13 cellular contexts compared by ENCODE assay signal in the genomic region with DNA sequence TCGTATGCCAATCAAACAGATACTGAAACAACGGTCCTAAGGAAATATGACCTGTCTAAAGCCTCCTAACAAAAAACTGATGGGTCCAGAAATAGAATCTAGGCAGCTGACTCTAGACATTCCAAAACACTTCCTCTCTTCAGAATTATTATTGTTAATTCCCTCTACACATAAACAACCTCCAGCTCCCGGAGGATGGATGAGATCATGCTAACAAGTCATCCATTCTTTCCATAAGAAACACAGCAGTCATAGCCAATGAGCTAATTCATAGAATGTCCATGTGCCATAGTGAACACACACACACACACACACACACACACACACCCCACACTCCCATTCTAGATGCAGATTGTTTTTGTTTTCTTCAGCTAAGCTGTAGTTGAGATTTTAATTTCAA. TPM values are rescaled to one million over a fixed set of nuclear protein-coding genes. Genes with fewer than 3 reads are reported as not detected.
DNase-seq lines count a peak whose midpoint lies in the region; ATAC-seq and TF ChIP-seq lines count a peak whose summit lies in the region.
"Had no signal": no experiment of that assay in that cellular context is flagged by ENCODE, and none has a peak within 500 bp of the region (broad histone marks: within the 10 kb centered on the region; RNA-seq: fewer than 3 reads in every experiment).

No MANE protein-coding gene starts in this region.

- H3K9me3 ChIP-seq in osteoblast (ENCODE audit: low read depth, low read length) = no peaks in the 10 kb centered on the region
- H3K9me3 ChIP-seq: psoas muscle, upper lobe of left lung had no signal

- H4K20me1 ChIP-seq in osteoblast (ENCODE audit: insufficient read depth, low read length) = no peaks in the 10 kb centered on the region

- no peaks in the 10 kb centered on the region for H3K27me3 Mint-ChIP-seq in activated naive CD4-positive, alpha-beta T cell treated with anti-CD3 and anti-CD28 coated beads for 36 hours (ENCODE audit: low read depth)
- H3K27me3 Mint-ChIP-seq: activated CD4-positive, alpha-beta T cell treated with anti-CD3 and anti-CD28 coated beads, Interleukin-2, amount 10 ng/mL, durations not matched to agents 24 days and 14 days had no signal

- peaks cover 3 to 4% of the 10 kb centered on the region in 2 donors for H3K9me3 Mint-ChIP-seq in activated naive CD4-positive, alpha-beta T cell treated with anti-CD3 and anti-CD28 coated beads, Interleukin-2, amount 50 U/mL, for 72 hours
- peaks cover 3% of the 10 kb centered on the region for H3K9me3 Mint-ChIP-seq in activated naive CD4-positive, alpha-beta T cell treated with anti-CD3 and anti-CD28 coated beads for 36 hours
- H3K9me3 Mint-ChIP-seq: activated CD4-positive, alpha-beta T cell treated with anti-CD3 and anti-CD28 coated beads, Interleukin-2, amount 10 ng/mL, durations not matched to agents 24 days and 14 days had no signal

- H3K4me1 Mint-ChIP-seq in activated naive CD4-positive, alpha-beta T cell treated with anti-CD3 and anti-CD28 coated beads for 36 hours (ENCODE audit: low read depth) = no peaks in the 10 kb centered on the region
- H3K4me1 Mint-ChIP-seq: activated CD4-positive, alpha-beta T cell treated with anti-CD3 and anti-CD28 coated beads, Interleukin-2, amount 10 ng/mL, durations not matched to agents 24 days and 14 days had no signal

- H3K4me3 ChIP-seq in fibroblast of the aortic adventitia (ENCODE audit: low read depth, low read length) (no peak overlapping the region), osteoblast (ENCODE audit: insufficient read depth, low read length) (no peak overlapping the region)
- H3K4me3 ChIP-seq: GM12878, psoas muscle, upper lobe of left lung had no signal

- TF ChIP-seq CTCF in fibroblast of the aortic adventitia (IDR thresholded peaks at IDR 0.05; ENCODE audit: insufficient read depth, low read length) (no peak), osteoblast (IDR thresholded peaks at IDR 0.05; ENCODE audit: extremely low read depth, low read depth, low read length) (no peak)

- no peak overlapping the region for H3K4me3 Mint-ChIP-seq in activated naive CD4-positive, alpha-beta T cell treated with anti-CD3 and anti-CD28 coated beads for 36 hours
- H3K4me3 Mint-ChIP-seq: activated CD4-positive, alpha-beta T cell treated with anti-CD3 and anti-CD28 coated beads, Interleukin-2, amount 10 ng/mL, durations not matched to agents 24 days and 14 days had no signal

- H3K27me3 ChIP-seq in osteoblast (ENCODE audit: insufficient read depth, low read length) = no peaks in the 10 kb centered on the region
- H3K27me3 ChIP-seq: upper lobe of left lung had no signal

- peak overlapping the region; percentile 24 for H3K27ac ChIP-seq in osteoblast (ENCODE audit: low read depth, low read length)
- H3K27ac ChIP-seq: psoas muscle, upper lobe of left lung had no signal

- no peak overlapping the region for H3K27ac Mint-ChIP-seq in activated naive CD4-positive, alpha-beta T cell treated with anti-CD3 and anti-CD28 coated beads, Interleukin-2, amount 50 U/mL, for 72 hours
- no peak overlapping the region for H3K27ac Mint-ChIP-seq in activated naive CD4-positive, alpha-beta T cell treated with anti-CD3 and anti-CD28 coated beads for 36 hours
- H3K27ac Mint-ChIP-seq: activated CD4-positive, alpha-beta T cell treated with anti-CD3 and anti-CD28 coated beads, Interleukin-2, amount 10 ng/mL, durations not matched to agents 24 days and 14 days had no signal

- no peaks in the 10 kb centered on the region for H3K36me3 Mint-ChIP-seq in activated naive CD4-positive, alpha-beta T cell treated with anti-CD3 and anti-CD28 coated beads, Interleukin-2, amount 50 U/mL, for 72 hours
- no peaks in the 10 kb centered on the region for H3K36me3 Mint-ChIP-seq in activated naive CD4-positive, alpha-beta T cell treated with anti-CD3 and anti-CD28 coated beads for 36 hours (ENCODE audit: low read depth)

- H2AFZ ChIP-seq in osteoblast (ENCODE audit: low read length) = peak overlapping the region; percentile 14

- peak; percentile 35; the same call in 1 of the 3 replicates for ATAC-seq in SK-N-SH treated with all-trans-retinoic acid at 6 μM for 48 hours
- ATAC-seq in activated naive CD4-positive, alpha-beta T cell treated with anti-CD3 and anti-CD28 coated beads, Interleukin-2, amount 50 U/mL, for 72 hours = no peak
- ATAC-seq: GM12878, psoas muscle had no signal

- DNase-seq in EL (peak; percentile 84), fibroblast of the aortic adventitia (ENCODE audit: low read depth) (peak; percentile 34), osteoblast (ENCODE audit: insufficient read length, low spot score, missing footprints) (no peak), NCI-H1092 treated with DMSO at 0.1 percent for 48 hours (lab: John Stamatoyannopoulos, UW) (no peak), superior temporal gyrus (ENCODE audit: extremely low spot score) (no peak)
- DNase-seq in activated naive CD4-positive, alpha-beta T cell treated with anti-CD3 and anti-CD28 coated beads, Interleukin-2, amount 50 U/mL, for 72 hours (ENCODE audit: low spot score in 2 of 2) = no peak
- no peak for DNase-seq in activated naive CD4-positive, alpha-beta T cell treated with anti-CD3 and anti-CD28 coated beads for 36 hours
- DNase-seq: activated CD4-positive, alpha-beta T cell treated with anti-CD3 and anti-CD28 coated beads, Interleukin-2, amount 10 ng/mL, durations not matched to agents 24 days and 14 days; psoas muscle; upper lobe of left lung had no signal

- no peaks in the 10 kb centered on the region for H3K36me3 ChIP-seq in osteoblast (ENCODE audit: insufficient read depth, low read length)
- H3K36me3 ChIP-seq: upper lobe of left lung had no signal

- intact Hi-C loops in activated naive CD4-positive, alpha-beta T cell treated with anti-CD3 and anti-CD28 coated beads for 36 hours (cut with micrococcal nuclease) = no loop called here

- peaks cover 9% of the 10 kb centered on the region for H3K4me1 ChIP-seq in osteoblast (ENCODE audit: insufficient read depth, low read length)

- no peaks in the 10 kb centered on the region for H3K79me2 ChIP-seq in osteoblast (ENCODE audit: insufficient read depth, low read length)

- H3K4me2 ChIP-seq in osteoblast (ENCODE audit: insufficient read depth, low read length) = peak overlapping the region; percentile 6

- CTCF ChIA-PET in activated naive CD4-positive, alpha-beta T cell treated with anti-CD3 and anti-CD28 coated beads for 36 hours (lab: Charles Lee) = interaction anchor here (0.6 kb wide), 1 partner anchor 22 kb away, joined by 4 read pairs; no protein-coding TSS in a partner anchor

TF ChIP-seq in SK-N-SH treated with all-trans-retinoic acid at 6 μM for 48 hours, 23 proteins besides CTCF, POLR2A, EP300 and RAD21:
- no peak for TF ChIP-seq PPARA (CRISPR knock-in tag; IDR thresholded peaks at IDR 0.05; ENCODE audit: borderline replicate concordance)
- TF ChIP-seq, protein P1, sequence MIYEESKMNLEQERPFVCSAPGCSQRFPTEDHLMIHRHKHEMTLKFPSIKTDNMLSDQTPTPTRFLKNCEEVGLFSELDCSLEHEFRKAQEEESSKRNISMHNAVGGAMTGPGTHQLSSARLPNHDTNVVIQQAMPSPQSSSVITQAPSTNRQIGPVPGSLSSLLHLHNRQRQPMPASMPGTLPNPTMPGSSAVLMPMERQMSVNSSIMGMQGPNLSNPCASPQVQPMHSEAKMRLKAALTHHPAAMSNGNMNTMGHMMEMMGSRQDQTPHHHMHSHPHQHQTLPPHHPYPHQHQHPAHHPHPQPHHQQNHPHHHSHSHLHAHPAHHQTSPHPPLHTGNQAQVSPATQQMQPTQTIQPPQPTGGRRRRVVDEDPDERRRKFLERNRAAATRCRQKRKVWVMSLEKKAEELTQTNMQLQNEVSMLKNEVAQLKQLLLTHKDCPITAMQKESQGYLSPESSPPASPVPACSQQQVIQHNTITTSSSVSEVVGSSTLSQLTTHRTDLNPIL (CRISPR knock-in tag; IDR thresholded peaks at IDR 0.05; ENCODE audit: low read depth) = 0 out of 2 replicates have a peak, but pooled peaks have one; percentile 28

RNA-seq across cellular contexts. Expression of gene HDGFL1, which starts 44.3 kb away (rescaled TPM):
- total RNA-seq in fibroblast of the aortic adventitia (ENCODE audit: low replicate concordance) (not detected in 2 replicates), osteoblast (not detected in 2 replicates)
- not detected for total RNA-seq in activated naive CD4-positive, alpha-beta T cell treated with anti-CD3 and anti-CD28 coated beads, Interleukin-2, amount 50 U/mL, for 72 hours
- not detected for total RNA-seq in activated naive CD4-positive, alpha-beta T cell treated with anti-CD3 and anti-CD28 coated beads for 36 hours
- total RNA-seq: activated CD4-positive, alpha-beta T cell treated with anti-CD3 and anti-CD28 coated beads, Interleukin-2, amount 10 ng/mL, durations not matched to agents 24 days and 14 days; NCI-H460; psoas muscle; upper lobe of left lung had no signal

Comparison
In these comparisons a context has a peak if more than half of its experiments do, and no peak if none do; other contexts are left out.
1. DNase-seq: peak in EL (single experiment) and fibroblast of the aortic adventitia (single experiment); none in osteoblast (single experiment), activated naive CD4-positive, alpha-beta T cell treated with anti-CD3 and anti-CD28 coated beads, Interleukin-2, amount 50 U/mL, for 72 hours (0 of 2), NCI-H1092 treated with DMSO at 0.1 percent for 48 hours (single experiment), activated naive CD4-positive, alpha-beta T cell treated with anti-CD3 and anti-CD28 coated beads for 36 hours (single experiment) and superior temporal gyrus (single experiment).